ENCODE assay signal across 8 cellular contexts in the genomic region with DNA sequence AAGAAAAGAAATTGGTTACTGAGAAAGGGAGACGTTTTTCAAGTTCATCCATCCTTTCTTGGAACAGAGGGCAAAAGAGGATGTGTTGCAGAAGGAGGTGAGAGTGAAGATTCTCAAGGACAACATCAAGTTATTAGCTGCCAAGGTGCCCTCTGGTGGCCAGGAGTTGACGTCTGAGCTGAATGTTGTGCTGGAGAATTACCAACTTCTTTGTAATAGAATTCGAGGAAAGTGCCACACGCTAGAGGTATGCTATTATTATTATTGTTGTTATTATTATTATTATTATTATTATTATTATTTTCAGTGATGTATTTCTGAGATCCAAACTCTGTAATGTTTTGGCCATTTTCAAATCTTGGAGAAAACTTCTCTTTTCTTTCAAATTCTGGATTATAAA.
DNase-seq lines count a peak whose midpoint lies in the region; ATAC-seq, FAIRE-seq and TF ChIP-seq lines count a peak whose summit lies in the region.

No MANE protein-coding gene starts in this region.

- CTCF ChIA-PET in A673 (lab: Charles Lee): interaction anchor here (0.6 to 1.5 kb wide), 6 partner anchors 14 to 731 kb away, joined by 3 to 8 read pairs (median 4); no protein-coding TSS in a partner anchor

- H3K9me3 ChIP-seq in A673 (ENCODE audit: low read depth, low read length, poor library complexity, severe bottlenecking): no peaks in the 10 kb centered on the region

- POLR2A ChIA-PET in A673 (lab: Charles Lee; ENCODE audit: low non-redundant PET): interaction anchor here (0.6 kb wide), 1 partner anchor 198 kb away, joined by 3 read pairs; no protein-coding TSS in a partner anchor

- BruUV-seq in A673 (replicated peaks; lab: Mats Ljungman, UMichigan): no TSS peak

- H3K27ac ChIP-seq in A673 (ENCODE audit: low read depth, low read length, poor library complexity, severe bottlenecking): no peak overlapping the region

- TF ChIP-seq CTCF in A673 (conservative IDR thresholded peaks at IDR 0.05; ENCODE audit: low read depth, low read length): peak; percentile 80

- no peaks in the 10 kb centered on the region for H3K36me3 ChIP-seq in A673 (ENCODE audit: insufficient read depth, low read length, poor library complexity, severe bottlenecking)

- no peaks in the 10 kb centered on the region for H3K27me3 ChIP-seq in A673 (replicated peaks; ENCODE audit: insufficient read depth, low read depth, low read length, poor library complexity)

- peak; percentile 86 for DNase-seq in A673 (ENCODE audit: low spot score)
- DNase-seq in GM18507 (ENCODE audit: extremely low spot score, insufficient read length, low read depth): peak; percentile 55
- DNase-seq in NCI-H524 treated with DMSO at 0.1 percent for 48 hours (lab: John Stamatoyannopoulos, UW): peak; percentile 62
- DNase-seq in activated CD4-positive, alpha-beta T cell treated with anti-CD3 and anti-CD28 coated beads, Interleukin-2, amount 50 U/mL, for 1 hour: peak; percentile 72
- DNase-seq in dermis microvascular lymphatic vessel endothelial cell (ENCODE audit: low read depth in 2 of 2): peak; percentile 35 to 78
- DNase-seq in lung microvascular endothelial cell (ENCODE audit: low read depth in 2 of 2): peak; percentile 65 to 77
- peak; percentile 34 to 44 for DNase-seq in stimulated activated CD8-positive, alpha-beta memory T cell treated with anti-CD3 and anti-CD28 coated beads, Interleukin-15, amount 100 ng/mL, for 48 hours (ENCODE audit: low read depth in 2 of 2)

- ATAC-seq in HG03135 (IDR thresholded peaks at IDR 0.05; ENCODE audit: unreplicated experiment): peak; percentile 84

- intact Hi-C loops in A673 (cut with micrococcal nuclease; ENCODE audit: unreplicated experiment): loop anchor here (1.0 to 10.0 kb wide), 4 partner anchors 197 to 905 kb away; a partner anchor contains a TSS

- H3K4me1 ChIP-seq in A673 (ENCODE audit: insufficient read depth, low read length, poor library complexity, severe bottlenecking): no peaks in the 10 kb centered on the region

- no peak overlapping the region for H3K4me3 ChIP-seq in A673 (ENCODE audit: low read depth, low read length, poor library complexity, severe bottlenecking)

- FAIRE-seq in GM18507 (lab: Jason Lieb, UNC): peak; percentile 93
